Comparison of ENCODE assay signal across 19 cellular contexts in the genomic region with DNA sequence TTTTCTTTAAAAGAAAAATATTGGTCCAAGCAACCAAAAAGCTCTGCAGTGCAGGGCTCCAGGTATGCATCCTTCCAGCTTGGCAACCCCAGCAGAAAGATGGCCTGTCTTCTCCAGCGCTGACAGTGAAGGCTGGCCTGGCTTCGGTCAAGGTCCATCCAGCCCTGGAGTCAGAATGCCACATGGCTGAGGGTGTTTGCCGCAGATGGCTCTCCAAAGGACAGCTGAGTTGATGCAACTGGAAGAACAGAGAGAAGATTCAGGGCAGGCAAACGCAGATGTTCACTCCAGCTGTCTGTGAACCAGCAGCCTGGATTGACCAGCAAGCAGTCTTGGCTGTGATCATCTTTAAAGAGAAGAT. TPM values are rescaled to one million over a fixed set of nuclear protein-coding genes. Genes with fewer than 3 reads are reported as not detected.
"Had no signal": no experiment of that assay in that cellular context is flagged by ENCODE, and none has a peak within 500 bp of the region (broad histone marks: within the 10 kb centered on the region; RNA-seq: fewer than 3 reads in every experiment).

No MANE protein-coding gene starts in this region.

- H3K4me1 ChIP-seq: ascending aorta, esophagus squamous epithelium had no signal

- H3K27ac Mint-ChIP-seq: activated CD8-positive, alpha-beta T cell treated with anti-CD3 and anti-CD28 coated beads for 36 hours; activated T-helper 2 cell treated with anti-CD3 and anti-CD28 coated beads, Interferon-gamma antibody, Interleukin-2, Interleukin-4, amounts not matched to agents 10 μg/mL and 5 μg/mL and 100 μg/mL, durations not matched to agents 14 hours and 24 hours and 36 hours; nephron progenitor cell; WTC11 had no signal

- H3K27ac ChIP-seq: ascending aorta, esophagus squamous epithelium had no signal

- H3K27me3 Mint-ChIP-seq: activated CD8-positive, alpha-beta T cell treated with anti-CD3 and anti-CD28 coated beads for 36 hours had no signal

- ATAC-seq: left cardiac atrium, WTC11 had no signal

- H3K4me3 ChIP-seq: ascending aorta, esophagus squamous epithelium had no signal

- H3K36me3 Mint-ChIP-seq: WTC11 had no signal

- H3K4me3 Mint-ChIP-seq: activated CD8-positive, alpha-beta T cell treated with anti-CD3 and anti-CD28 coated beads for 36 hours; nephron progenitor cell; WTC11 had no signal

- H3K27me3 ChIP-seq: ascending aorta had no signal

- H3K36me3 ChIP-seq: ascending aorta, esophagus squamous epithelium had no signal

- H3K4me1 Mint-ChIP-seq: WTC11 had no signal

- DNase-seq: activated naive CD4-positive, alpha-beta T cell treated with Interleukin-2 at 50 U/mL for 16 hours; activated T-cell treated with anti-CD3 and anti-CD28 coated beads, Interleukin-2, amount 50 U/mL, for 1 hour; cerebellar nuclear complex; dermis blood vessel endothelial cell; effector memory CD4-positive, alpha-beta T cell; esophagus squamous epithelium; left cardiac atrium; midbrain; nephron progenitor cell; nucleus accumbens; posterior cingulate gyrus; retina; stimulated activated CD4-positive, alpha-beta T cell treated with anti-CD3 and anti-CD28 coated beads, Interleukin-12 subunit alpha, Interleukin-12 subunit beta, amount 100 ng/mL, for 4 hours; trophoblast cell had no signal

- H3K9me3 ChIP-seq: ascending aorta, esophagus squamous epithelium had no signal

- H3K9me3 Mint-ChIP-seq: activated CD8-positive, alpha-beta T cell treated with anti-CD3 and anti-CD28 coated beads for 36 hours; activated T-helper 2 cell treated with anti-CD3 and anti-CD28 coated beads, Interferon-gamma antibody, Interleukin-2, Interleukin-4, amounts not matched to agents 10 μg/mL and 5 μg/mL and 100 μg/mL, durations not matched to agents 14 hours and 24 hours and 36 hours had no signal

RNA-seq across cellular contexts. Expression of gene MARCO, which starts 51.4 kb away (rescaled TPM):
- total RNA-seq: activated CD8-positive, alpha-beta T cell treated with anti-CD3 and anti-CD28 coated beads for 36 hours; activated T-helper 2 cell treated with anti-CD3 and anti-CD28 coated beads, Interferon-gamma antibody, Interleukin-2, Interleukin-4, amounts not matched to agents 10 μg/mL and 5 μg/mL and 100 μg/mL, durations not matched to agents 14 hours and 24 hours and 36 hours; dermis blood vessel endothelial cell; lung microvascular endothelial cell had no signal
